Comparison of ENCODE assay signal across 7 cellular contexts in the genomic region with DNA sequence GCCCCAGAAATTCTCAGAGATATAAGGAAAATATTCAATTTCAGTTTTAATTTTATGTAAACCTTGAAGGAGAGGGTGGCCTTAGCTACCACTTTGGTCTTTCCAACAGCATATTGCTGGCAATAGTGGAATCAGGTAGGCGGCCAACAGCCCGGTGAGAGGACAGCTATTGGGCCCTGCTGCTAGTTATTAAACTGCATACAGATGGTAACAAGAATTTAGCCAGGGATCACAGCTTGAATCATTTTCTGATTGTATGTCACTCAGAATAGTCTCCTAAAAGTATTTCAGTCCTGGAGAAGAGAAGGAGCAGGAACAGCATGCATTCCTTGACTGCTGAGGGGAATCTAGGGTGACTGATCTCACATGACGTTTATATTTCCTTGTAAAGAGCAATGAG.
"Had no signal": no experiment of that assay in that cellular context is flagged by ENCODE, and none has a peak within 500 bp of the region (broad histone marks: within the 10 kb centered on the region; RNA-seq: fewer than 3 reads in every experiment).

No MANE protein-coding gene starts in this region.

- H3K4me3 ChIP-seq: GM23338, HAP-1, K562 had no signal

- H3K4me1 ChIP-seq: HAP-1 had no signal

- ATAC-seq: GM23338, HCT116, K562 had no signal

- H2AFZ ChIP-seq: GM23338 had no signal

- H3K36me3 ChIP-seq: HAP-1 had no signal

- H3K4me2 ChIP-seq: GM23338 had no signal

- H3K9me3 ChIP-seq: HAP-1 had no signal

- DNase-seq: H7, HFFc6, IMR-90 had no signal
